ENCODE assay signal across 1 cellular context in genomic region chr7:135684699-135685098, GRCh38.
TF ChIP-seq lines count a peak whose summit lies in the region.

No MANE protein-coding gene starts in this region.

TF ChIP-seq in IMR-90, 13 proteins besides CTCF, POLR2A, EP300 and RAD21:
- TF ChIP-seq MAZ (IDR thresholded peaks at IDR 0.05; ENCODE audit: borderline replicate concordance, low read depth, low read length), result no peak
- TF ChIP-seq NFE2L2 (IDR thresholded peaks at IDR 0.05; ENCODE audit: low read depth, low read length), result no peak
- no peak for TF ChIP-seq CHD1 (IDR thresholded peaks at IDR 0.05; ENCODE audit: low read depth, low read length)
TF ChIP-seq in IMR-90: peak in this region for 0.
